22 cellular contexts compared by ENCODE assay signal in genomic region chr18:48961547-48961946, GRCh38. TPM values are rescaled to one million over a fixed set of nuclear protein-coding genes. Genes with fewer than 3 reads are reported as not detected.
DNase-seq lines count a peak whose midpoint lies in the region; ATAC-seq, FAIRE-seq and TF ChIP-seq lines count a peak whose summit lies in the region.
"Had no signal": no experiment of that assay in that cellular context is flagged by ENCODE, and none has a peak within 500 bp of the region (broad histone marks: within the 10 kb centered on the region; RNA-seq: fewer than 3 reads in every experiment).

No MANE protein-coding gene starts in this region.

- H3K27me3 Mint-ChIP-seq in activated naive CD8-positive, alpha-beta T cell treated with anti-CD3 and anti-CD28 coated beads, Interleukin-2, amount 50 U/mL, for 24 hours, result peaks cover 6% of the 10 kb centered on the region
- no peaks in the 10 kb centered on the region for H3K27me3 Mint-ChIP-seq in activated naive CD8-positive, alpha-beta T cell treated with anti-CD3 and anti-CD28 coated beads for 36 hours

- H3K79me2 ChIP-seq in K562 (ENCODE audit: control insufficient read depth, insufficient read depth, low read length) (no peaks in the 10 kb centered on the region), mesendoderm (ENCODE audit: control insufficient read depth, insufficient read depth, low read length) (no peaks in the 10 kb centered on the region)

- no peaks in the 10 kb centered on the region for H3K36me3 Mint-ChIP-seq in activated naive CD8-positive, alpha-beta T cell treated with anti-CD3 and anti-CD28 coated beads, Interleukin-2, amount 50 U/mL, for 24 hours (ENCODE audit: low read depth)
- H3K36me3 Mint-ChIP-seq in activated naive CD8-positive, alpha-beta T cell treated with anti-CD3 and anti-CD28 coated beads for 36 hours, result no peaks in the 10 kb centered on the region
- H3K36me3 Mint-ChIP-seq: activated naive CD8-positive, alpha-beta T cell; stimulated activated memory B cell treated with anti-CD40 and anti-IgM and Interleukin-4, amounts not matched to agents 10 μg/mL and 1 μg/mL and 100 μg/mL, for 72 hours had no signal

- no peaks in the 10 kb centered on the region for H3K79me1 ChIP-seq in mesendoderm (ENCODE audit: low read length)

- H3K4me3 ChIP-seq in K562 (no peak overlapping the region), mesendoderm (ENCODE audit: low read length) (no peak overlapping the region), testis (no peak overlapping the region)
- H3K4me3 ChIP-seq: left lung, Peyer's patch, thyroid gland had no signal

- peaks cover 6% of the 10 kb centered on the region for H3K4me1 Mint-ChIP-seq in activated naive CD8-positive, alpha-beta T cell treated with anti-CD3 and anti-CD28 coated beads, Interleukin-2, amount 50 U/mL, for 24 hours
- peaks cover 8% of the 10 kb centered on the region for H3K4me1 Mint-ChIP-seq in activated naive CD8-positive, alpha-beta T cell treated with anti-CD3 and anti-CD28 coated beads for 36 hours
- H3K4me1 Mint-ChIP-seq: stimulated activated memory B cell treated with anti-CD40 and anti-IgM and Interleukin-4, amounts not matched to agents 10 μg/mL and 1 μg/mL and 100 μg/mL, for 72 hours had no signal

- H3K56ac ChIP-seq in mesendoderm (ENCODE audit: low read length), result peak overlapping the region; percentile 44

- intact Hi-C loops in K562 (cut with micrococcal nuclease) (no loop called here), testis (cut with DNase I; ENCODE audit: low total_unique reads) (no loop called here)

- no peak overlapping the region for H2AK5ac ChIP-seq in mesendoderm (ENCODE audit: low read length)

- in situ Hi-C loops in K562 (cut with MboI), result no loop called here

- ATAC-seq in activated naive CD8-positive, alpha-beta T cell treated with anti-CD3 and anti-CD28 coated beads, Interleukin-2, amount 50 U/mL, for 24 hours, result no peak
- no peak for ATAC-seq in K562
- ATAC-seq in HG03045 (IDR thresholded peaks at IDR 0.05; ENCODE audit: unreplicated experiment), result no peak
- ATAC-seq in HG03095 (IDR thresholded peaks at IDR 0.05; ENCODE audit: unreplicated experiment), result no peak
- ATAC-seq: activated CD4-positive, CD25-positive, alpha-beta regulatory T cell treated with anti-CD3 and anti-CD28 coated beads, Interleukin-2, amount 50 U/mL, for 24 hours; left lung; stimulated activated memory B cell treated with anti-CD40 and anti-IgM and Interleukin-4, amounts not matched to agents 10 μg/mL and 1 μg/mL and 100 μg/mL, for 72 hours had no signal

- H3K18ac ChIP-seq in mesendoderm (ENCODE audit: low read length), result peak overlapping the region; percentile 81

- POLR2A ChIA-PET in K562 (lab: Yijun Ruan, JAX), result interaction anchor here (1.1 kb wide), 1 partner anchor 21 kb away, joined by 3 read pairs; no protein-coding TSS in a partner anchor

- TF ChIP-seq POLR2A in K562 (conservative IDR thresholded peaks at IDR 0.05) (no peak), testis (IDR thresholded peaks at IDR 0.05) (no peak)

- no peak overlapping the region for H3K4me3 Mint-ChIP-seq in activated naive CD8-positive, alpha-beta T cell treated with anti-CD3 and anti-CD28 coated beads, Interleukin-2, amount 50 U/mL, for 24 hours
- H3K4me3 Mint-ChIP-seq in activated naive CD8-positive, alpha-beta T cell treated with anti-CD3 and anti-CD28 coated beads for 36 hours, result no peak overlapping the region
- H3K4me3 Mint-ChIP-seq: activated naive CD8-positive, alpha-beta T cell; stimulated activated memory B cell treated with anti-CD40 and anti-IgM and Interleukin-4, amounts not matched to agents 10 μg/mL and 1 μg/mL and 100 μg/mL, for 72 hours had no signal

- FAIRE-seq in K562 (lab: Jason Lieb, UNC), result no peak
- FAIRE-seq: frontal cortex had no signal

- TF ChIP-seq CTCF in K562 (IDR thresholded peaks at IDR 0.05 in 2 of 3, conservative IDR thresholded peaks at IDR 0.05 in 1 of 3; ENCODE audit: insufficient read depth in 2 of 3, low read depth in 1 of 3, low read length in 3 of 3) (no peak), testis (IDR thresholded peaks at IDR 0.05) (no peak)

- peak overlapping the region; percentile 34 for H2BK5ac ChIP-seq in mesendoderm (ENCODE audit: low read length)

- no peak for TF ChIP-seq RAD21 in K562 (CRISPR knock-in tag; conservative IDR thresholded peaks at IDR 0.05 in 1 of 2, IDR thresholded peaks at IDR 0.05 in 1 of 2)

- no peak overlapping the region for H2BK120ac ChIP-seq in mesendoderm (ENCODE audit: low read depth, low read length)

- H3K27ac ChIP-seq in K562 (ENCODE audit: extremely low read depth, low read depth, low read length), result no peak overlapping the region
- H3K27ac ChIP-seq in mesendoderm (ENCODE audit: low read depth, low read length), result no peak overlapping the region
- no peak overlapping the region for H3K27ac ChIP-seq in testis
- H3K27ac ChIP-seq: epithelial cell of prostate, left lung, thyroid gland had no signal

- CTCF ChIA-PET in K562 (lab: Yijun Ruan, JAX; ENCODE audit: low intra/inter-chr PET ratio), result no interaction called here

- H3K4me2 ChIP-seq in K562 (ENCODE audit: insufficient read depth, low read length) (no peak overlapping the region), mesendoderm (ENCODE audit: low read length) (no peak overlapping the region)

- H4K5ac ChIP-seq in mesendoderm (ENCODE audit: low read length), result no peak overlapping the region

- H3K36me3 ChIP-seq in K562 (ENCODE audit: control insufficient read depth, insufficient read depth, low read length) (no peaks in the 10 kb centered on the region), mesendoderm (ENCODE audit: control insufficient read depth, insufficient read depth, low read length) (no peaks in the 10 kb centered on the region), testis (ENCODE audit: low read depth, missing control alignments) (no peaks in the 10 kb centered on the region)
- H3K36me3 ChIP-seq: BE2C, left lung, Peyer's patch, thyroid gland had no signal

- no peak overlapping the region for H4K8ac ChIP-seq in mesendoderm (ENCODE audit: low read depth, low read length)

- H3K9ac ChIP-seq in K562 (ENCODE audit: insufficient read depth in 1 of 2, low read depth in 2 of 2, low read length in 2 of 2) (no peak overlapping the region), mesendoderm (ENCODE audit: low read length) (no peak overlapping the region)

- no peak for DNase-seq in activated naive CD8-positive, alpha-beta T cell treated with anti-CD3 and anti-CD28 coated beads, Interleukin-2, amount 50 U/mL, for 24 hours
- DNase-seq in activated naive CD8-positive, alpha-beta T cell treated with anti-CD3 and anti-CD28 coated beads for 36 hours, result no peak
- DNase-seq in K562 (ENCODE audit: extremely low read depth in 1 of 4, low spot score in 3 of 4) (no peak), mesendoderm (no peak), testis (no peak), NCI-H146 treated with DMSO at 0.1 percent for 48 hours (lab: John Stamatoyannopoulos, UW; ENCODE audit: unreplicated experiment) (no peak)
- DNase-seq: 8988T, BE2C, Caco-2, left lung, NCI-H187 treated with DMSO at 0.1 percent for 48 hours, NCI-H345, T1000, thyroid gland had no signal

- BruUV-seq in K562 (replicated peaks; lab: Mats Ljungman, UMichigan), result no TSS peak

- H2BK15ac ChIP-seq in mesendoderm (replicated peaks; ENCODE audit: low read depth), result no peak overlapping the region

- H3K9me3 Mint-ChIP-seq in activated naive CD8-positive, alpha-beta T cell treated with anti-CD3 and anti-CD28 coated beads, Interleukin-2, amount 50 U/mL, for 24 hours, result no peaks in the 10 kb centered on the region
- no peaks in the 10 kb centered on the region for H3K9me3 Mint-ChIP-seq in activated naive CD8-positive, alpha-beta T cell treated with anti-CD3 and anti-CD28 coated beads for 36 hours
- H3K9me3 Mint-ChIP-seq: stimulated activated memory B cell treated with anti-CD40 and anti-IgM and Interleukin-4, amounts not matched to agents 10 μg/mL and 1 μg/mL and 100 μg/mL, for 72 hours had no signal

- H3K4me1 ChIP-seq in K562 (replicated peaks in 1 of 2; ENCODE audit: control insufficient read depth in 2 of 2, insufficient read depth in 2 of 2, low read length in 2 of 2) (peaks cover 18 to 24% of the 10 kb centered on the region in 2 experiments; a peak in 4 of 5 replicates), mesendoderm (ENCODE audit: control insufficient read depth, low read depth, low read length) (peaks cover 21% of the 10 kb centered on the region), testis (no peaks in the 10 kb centered on the region)
- H3K4me1 ChIP-seq: BE2C, Caco-2 had no signal

- no peak overlapping the region for H2AFZ ChIP-seq in K562 (ENCODE audit: low read depth, low read length)

- H3K27me3 ChIP-seq in K562 (ENCODE audit: control insufficient read depth in 2 of 2, insufficient read depth in 2 of 2, low read length in 2 of 2), result no peaks in the 10 kb centered on the region
- no peaks in the 10 kb centered on the region for H3K27me3 ChIP-seq in mesendoderm (ENCODE audit: insufficient read depth, low read length, poor library complexity)
- no peaks in the 10 kb centered on the region for H3K27me3 ChIP-seq in testis
- H3K27me3 ChIP-seq: BE2C, left lung, Peyer's patch, thyroid gland had no signal

- TF ChIP-seq EP300 in K562 (IDR thresholded peaks at IDR 0.05; ENCODE audit: low read length), result no peak

- no peaks in the 10 kb centered on the region for H4K20me1 ChIP-seq in K562 (replicated peaks; ENCODE audit: control insufficient read depth, insufficient read depth, low read length)

- WGBS in K562 (ENCODE audit: insufficient coverage, low coverage, missing lambda C conversion rate), result 32% methylated on average over 8 of the region's 12 CpGs
- no CpG with 5 or more reads among the region's 12 CpGs for WGBS in mesendoderm (ENCODE audit: extremely low coverage, insufficient coverage, low lambda C conversion rate)
- WGBS in testis, 2 donors, result 88% methylated on average over 12 of the region's 12 CpGs

- H3K23ac ChIP-seq in mesendoderm (ENCODE audit: low read length), result no peak overlapping the region

- H3K9me1 ChIP-seq in K562 (ENCODE audit: control insufficient read depth, insufficient read depth, low read length), result no peaks in the 10 kb centered on the region

- H3K27ac Mint-ChIP-seq in activated naive CD8-positive, alpha-beta T cell treated with anti-CD3 and anti-CD28 coated beads, Interleukin-2, amount 50 U/mL, for 24 hours, result peak overlapping the region; percentile 30
- no peak overlapping the region for H3K27ac Mint-ChIP-seq in activated naive CD8-positive, alpha-beta T cell treated with anti-CD3 and anti-CD28 coated beads for 36 hours
- H3K27ac Mint-ChIP-seq: activated naive CD8-positive, alpha-beta T cell; stimulated activated memory B cell treated with anti-CD40 and anti-IgM and Interleukin-4, amounts not matched to agents 10 μg/mL and 1 μg/mL and 100 μg/mL, for 72 hours had no signal

- H3K9me3 ChIP-seq in K562 (replicated peaks; ENCODE audit: control insufficient read depth, insufficient read depth, low read depth, low read length), result no peaks in the 10 kb centered on the region
- H3K9me3 ChIP-seq in testis, result no peaks in the 10 kb centered on the region
- H3K9me3 ChIP-seq: BE2C, Caco-2, left lung, Peyer's patch, thyroid gland had no signal

- no peak overlapping the region for H3K4ac ChIP-seq in mesendoderm (ENCODE audit: low read depth, low read length)

RNA-seq across cellular contexts. Expression of gene SMAD7, which starts 10.8 kb away (rescaled TPM):
- 1 to 10 TPM; 9.0 to 9.4 TPM for total RNA-seq in activated naive CD8-positive, alpha-beta T cell treated with anti-CD3 and anti-CD28 coated beads for 36 hours
- total RNA-seq in K562 (2011; cell fraction: chromatin; rRNA removed; ENCODE audit: low replicate concordance), result 2.6 and 6.2 TPM in 2 replicates
- total RNA-seq in K562 (2011; cell fraction: nucleolus; rRNA removed), result 3.9 and 7.0 TPM in 2 replicates
- total RNA-seq in K562 (2011; cell fraction: nucleoplasm; rRNA removed), result 3.3 and 4.1 TPM in 2 replicates
- total RNA-seq in K562 (2014; rRNA removed), result 2.9 and 3.0 TPM in 2 replicates
- 1.1 and 1.3 TPM in 2 replicates for total RNA-seq in K562 (2014; rRNA removed; fragmentation: Illumina TruSeq; extraction: Trizol)
- total RNA-seq in K562 (2015; rRNA removed; fragmentation: Illumina TruSeq; extraction: Trizol), result 0.90 and 0.94 TPM in 2 replicates
- 2.1 and 2.5 TPM in 2 replicates for total RNA-seq in K562 (2021)
- 1.8 TPM in 2 replicates for polyA plus RNA-seq in K562 (2011; rRNA removed)
- 3.3 and 3.7 TPM in 2 replicates for polyA plus RNA-seq in K562 (2011; cell fraction: cytosol; rRNA removed)
- polyA plus RNA-seq in K562 (2011; cell fraction: nucleus; rRNA removed), result 4.6 and 5.7 TPM in 2 replicates
- polyA plus RNA-seq in K562 (2012), result 1.7 and 4.1 TPM in 2 replicates
- 1.4 and 1.6 TPM in 2 replicates for polyA plus RNA-seq in K562 (2014; fragmentation: Illumina TruSeq; extraction: Trizol)
- polyA plus RNA-seq in K562 (2014; fragmentation: Nextera tagmentation; extraction: Ambion mirVana), result under 1 TPM; 0.13 to 0.23 TPM
- 1.8 and 2.9 TPM in 2 replicates for polyA plus RNA-seq in K562 (2014; rRNA removed)
- polyA minus RNA-seq in K562 (2011; rRNA and poly(A)+ RNA removed), result 3.4 and 3.7 TPM in 2 replicates
- 2.0 and 4.6 TPM in 2 replicates for polyA minus RNA-seq in K562 (2011; cell fraction: cytosol; rRNA and poly(A)+ RNA removed)
- 3.8 and 4.7 TPM in 2 replicates for polyA minus RNA-seq in K562 (2011; cell fraction: nucleus; rRNA and poly(A)+ RNA removed)
- polyA plus RNA-seq in mesendoderm (2013, experiment 1 of 2), result 25.8 TPM
- 23.8 TPM for polyA plus RNA-seq in mesendoderm (2013, experiment 2 of 2)
- 10 to 100 TPM in 1 of 2 donors, 1 to 10 TPM in 1; 9.8 to 14.6 TPM for total RNA-seq in testis
- 7.5 TPM for polyA plus RNA-seq in testis (ENCODE audit: insufficient read depth, low read depth, low replicate concordance)
